Comparison of ENCODE assay signal across 1 cellular context in genomic region chr1:35930593-35931423, GRCh38.
TF ChIP-seq lines count a peak whose summit lies in the region.

Gene AGO3, plus strand, starts transcription at chr1:35931105. Its CDS starts 322 bp downstream, at chr1:35931427.

TF ChIP-seq in GM23338, 12 proteins besides CTCF, POLR2A, EP300 and RAD21 (continued from another document):
- TF ChIP-seq, protein P1, sequence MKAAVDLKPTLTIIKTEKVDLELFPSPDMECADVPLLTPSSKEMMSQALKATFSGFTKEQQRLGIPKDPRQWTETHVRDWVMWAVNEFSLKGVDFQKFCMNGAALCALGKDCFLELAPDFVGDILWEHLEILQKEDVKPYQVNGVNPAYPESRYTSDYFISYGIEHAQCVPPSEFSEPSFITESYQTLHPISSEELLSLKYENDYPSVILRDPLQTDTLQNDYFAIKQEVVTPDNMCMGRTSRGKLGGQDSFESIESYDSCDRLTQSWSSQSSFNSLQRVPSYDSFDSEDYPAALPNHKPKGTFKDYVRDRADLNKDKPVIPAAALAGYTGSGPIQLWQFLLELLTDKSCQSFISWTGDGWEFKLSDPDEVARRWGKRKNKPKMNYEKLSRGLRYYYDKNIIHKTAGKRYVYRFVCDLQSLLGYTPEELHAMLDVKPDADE (IDR thresholded peaks at IDR 0.05), result peak; percentile 59
- no peak for TF ChIP-seq STAT1 (IDR thresholded peaks at IDR 0.05; ENCODE audit: unreplicated experiment)
- peak; percentile 80 for TF ChIP-seq CREB1 (CRISPR knock-in tag; IDR thresholded peaks at IDR 0.05; ENCODE audit: low read depth)
- TF ChIP-seq EZH2 (IDR thresholded peaks at IDR 0.05; ENCODE audit: low read depth, unreplicated experiment), result no peak
- TF ChIP-seq EZH2phosphoT487 (IDR thresholded peaks at IDR 0.05; ENCODE audit: unreplicated experiment), result no peak
